8 cellular contexts compared by ENCODE assay signal in the genomic region with DNA sequence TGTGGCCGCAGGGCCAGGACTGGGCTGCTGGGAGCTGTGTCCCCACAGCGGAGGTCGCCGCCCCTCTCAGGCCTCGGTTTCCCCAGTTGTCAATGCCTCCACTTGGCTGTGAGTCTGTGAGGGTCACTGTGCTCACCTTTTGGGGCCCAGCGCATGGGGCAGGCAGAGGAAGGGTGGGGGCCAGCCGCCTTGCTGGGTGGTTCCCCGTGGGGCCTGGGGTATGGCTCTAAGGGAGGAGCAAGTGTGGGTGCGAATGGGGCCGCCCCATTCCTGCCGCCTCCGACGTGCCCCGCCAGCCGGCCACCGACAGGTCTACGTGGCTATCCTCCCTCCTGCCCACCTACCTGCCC. TPM values are rescaled to one million over a fixed set of nuclear protein-coding genes. Genes with fewer than 3 reads are reported as not detected.
DNase-seq lines count a peak whose midpoint lies in the region; ATAC-seq and TF ChIP-seq lines count a peak whose summit lies in the region.

No MANE protein-coding gene starts in this region.

- no peak for TF ChIP-seq CTCF in right atrium auricular region (IDR thresholded peaks at IDR 0.05)
- TF ChIP-seq CTCF in breast epithelium (IDR thresholded peaks at IDR 0.05): no peak

- no peak for ATAC-seq in left ventricle myocardium superior
- ATAC-seq in naive thymus-derived CD8-positive, alpha-beta T cell: no peak

- H3K36me3 Mint-ChIP-seq in naive thymus-derived CD8-positive, alpha-beta T cell: peaks cover 0 to under 1% (median 0%) of the 10 kb centered on the region in 3 donors

- H3K4me1 ChIP-seq in right atrium auricular region: peaks cover 0 to 22% of the 10 kb centered on the region in 2 donors
- H3K4me1 ChIP-seq in breast epithelium: peaks cover 4 to 7% of the 10 kb centered on the region in 2 donors

- H3K9me3 ChIP-seq in right atrium auricular region: no peaks in the 10 kb centered on the region
- H3K9me3 ChIP-seq in breast epithelium: no peaks in the 10 kb centered on the region

- H3K27me3 ChIP-seq in right atrium auricular region: no peaks in the 10 kb centered on the region
- H3K27me3 ChIP-seq in breast epithelium: no peaks in the 10 kb centered on the region

- H3K27me3 Mint-ChIP-seq in naive thymus-derived CD8-positive, alpha-beta T cell: no peaks in the 10 kb centered on the region

- H3K9me3 Mint-ChIP-seq in naive thymus-derived CD8-positive, alpha-beta T cell: no peaks in the 10 kb centered on the region

- H3K36me3 ChIP-seq in right atrium auricular region: no peaks in the 10 kb centered on the region
- H3K36me3 ChIP-seq in breast epithelium: no peaks in the 10 kb centered on the region

- intact Hi-C loops in left ventricle myocardium superior (cut with micrococcal nuclease) (no loop called here), breast epithelium (cut with DNase I; ENCODE audit: low total_unique reads) (no loop called here)

- POLR2A ChIA-PET in naive thymus-derived CD8-positive, alpha-beta T cell (lab: Charles Lee): interaction anchor here (1.2 kb wide), 1 partner anchor 22 kb away, joined by 4 read pairs; no protein-coding TSS in a partner anchor

- H3K27ac Mint-ChIP-seq in naive thymus-derived CD8-positive, alpha-beta T cell: peak overlapping the region in 6 of 10 donors; percentile 81 to 96 (median 90)

- no peak for TF ChIP-seq POLR2A in breast epithelium (IDR thresholded peaks at IDR 0.05)

- H3K27ac ChIP-seq in right atrium auricular region (no peak overlapping the region), breast epithelium (peak overlapping the region in 1 of 2 donors; percentile 29)

- peaks cover 6 to 19% (median 15%) of the 10 kb centered on the region in 4 donors for H3K4me1 Mint-ChIP-seq in naive thymus-derived CD8-positive, alpha-beta T cell

- peak overlapping the region; percentile 82 to 94 (median 87) for H3K4me3 Mint-ChIP-seq in naive thymus-derived CD8-positive, alpha-beta T cell

- DNase-seq in right atrium auricular region (ENCODE audit: low spot score) (no peak), left ventricle myocardium superior (no peak), breast epithelium (ENCODE audit: low spot score in 2 of 2) (no peak), NCI-H226 (no peak), SKM-1 (lab: John Stamatoyannopoulos, UW; ENCODE audit: unreplicated experiment) (no peak), NCI-H2196 treated with DMSO at 0.1 percent for 48 hours (lab: John Stamatoyannopoulos, UW; ENCODE audit: unreplicated experiment) (no peak)
- DNase-seq in naive thymus-derived CD8-positive, alpha-beta T cell: no peak
- no peak for DNase-seq in activated effector memory CD4-positive, alpha-beta T cell treated with Interleukin-2 at 50 U/mL for 16 hours

- peak overlapping the region; percentile 24 to 56 for H3K4me3 ChIP-seq in right atrium auricular region
- peak overlapping the region; percentile 36 to 64 (median 58) for H3K4me3 ChIP-seq in breast epithelium

RNA-seq across cellular contexts. Expression of gene FGF22, which starts 0.8 kb away (rescaled TPM):
- total RNA-seq in right atrium auricular region: under 1 TPM; 0.35 to 0.37 TPM
- not detected for total RNA-seq in left ventricle myocardium superior
- under 1 TPM in 2 of 3 donors, not detected in 1; 0.33 to 0.48 TPM for total RNA-seq in breast epithelium
- 1 to 10 TPM; 2.4 to 2.6 TPM for total RNA-seq in naive thymus-derived CD8-positive, alpha-beta T cell
- polyA plus RNA-seq in naive thymus-derived CD8-positive, alpha-beta T cell: not detected

RNA-seq across cellular contexts. Expression of gene POLRMT, which starts 5.5 kb away (rescaled TPM):
- total RNA-seq in right atrium auricular region: 10 to 100 TPM; 24.5 to 30.4 TPM
- total RNA-seq in left ventricle myocardium superior: 55.5 TPM
- total RNA-seq in breast epithelium: 10 to 100 TPM; 21.9 to 34.7 (median 28.2) TPM
- total RNA-seq in naive thymus-derived CD8-positive, alpha-beta T cell: 10 to 100 TPM; 88.4 to 92.3 TPM
- polyA plus RNA-seq in naive thymus-derived CD8-positive, alpha-beta T cell: 10 to 100 TPM; 33.2 to 71.1 (median 37.4) TPM

RNA-seq across cellular contexts. Expression of gene RNF126, which starts 24.1 kb away (rescaled TPM):
- total RNA-seq in right atrium auricular region: 10 to 100 TPM; 53.3 to 68.5 TPM
- total RNA-seq in left ventricle myocardium superior: 24.4 TPM
- 10 to 100 TPM; 41.1 to 46.5 (median 46.2) TPM for total RNA-seq in breast epithelium
- total RNA-seq in naive thymus-derived CD8-positive, alpha-beta T cell: 100 to 1,000 TPM; 122 to 125 TPM
- polyA plus RNA-seq in naive thymus-derived CD8-positive, alpha-beta T cell: 10 to 100 TPM; 56.2 to 70.7 (median 61.0) TPM

RNA-seq across cellular contexts. Expression of gene FSTL3, which starts 37.3 kb away (rescaled TPM):
- total RNA-seq in right atrium auricular region (100 to 1,000 TPM in 1 of 2 donors, 10 to 100 TPM in 1; 64.4 to 437 TPM), left ventricle myocardium superior (24.6 TPM), breast epithelium (100 to 1,000 TPM in 2 of 3 donors, 10 to 100 TPM in 1; 37.8 to 198 (median 111) TPM)
- 1 to 10 TPM; 3.0 to 4.2 TPM for total RNA-seq in naive thymus-derived CD8-positive, alpha-beta T cell
- 1 to 10 TPM; 2.4 to 3.2 (median 2.8) TPM for polyA plus RNA-seq in naive thymus-derived CD8-positive, alpha-beta T cell

RNA-seq across cellular contexts. Expression of gene HCN2, which starts 49.2 kb away (rescaled TPM):
- total RNA-seq in right atrium auricular region (10 to 100 TPM in 1 of 2 donors, 1 to 10 TPM in 1; 1.4 to 11.1 TPM), left ventricle myocardium superior (14.3 TPM), breast epithelium (under 1 TPM in 2 of 3 donors, not detected in 1; under 0.01 to 0.44 TPM)
- total RNA-seq in naive thymus-derived CD8-positive, alpha-beta T cell: under 1 TPM; 0.49 to 0.68 TPM
- under 1 TPM in 2 of 3 donors, not detected in 1; 0.03 to 0.06 TPM for polyA plus RNA-seq in naive thymus-derived CD8-positive, alpha-beta T cell
